In genomic region chr4:188971125-188971524, GRCh38 we compare ENCODE assay signal across 11 cellular contexts.
DNase-seq lines count a peak whose midpoint lies in the region; ATAC-seq and TF ChIP-seq lines count a peak whose summit lies in the region.
"Had no signal": no experiment of that assay in that cellular context is flagged by ENCODE, and none has a peak within 500 bp of the region (broad histone marks: within the 10 kb centered on the region; RNA-seq: fewer than 3 reads in every experiment).

No MANE protein-coding gene starts in this region.

- peaks cover 2% of the 10 kb centered on the region; the same call in 1 of the 2 replicates for H3K4me1 ChIP-seq in Panc1 (ENCODE audit: control insufficient read depth, insufficient read depth, low read length)
- H3K4me1 ChIP-seq: Caco-2 had no signal

- DNase-seq in H4 (ENCODE audit: low spot score) (peak; percentile 16), Panc1 (ENCODE audit: low read depth, low spot score) (no peak), foreskin fibroblast (peak in 1 of 2 donors; percentile 44), GM10248 (ENCODE audit: extremely low spot score) (no peak), omental fat pad (ENCODE audit: low spot score) (no peak), CD1c-positive myeloid dendritic cell (ENCODE audit: extremely low spot score) (no peak)
- DNase-seq: activated CD8-positive, alpha-beta memory T cell treated with anti-CD3 and anti-CD28 coated beads, Interleukin-2, amount 50 U/mL, for 48 hours; Caco-2 had no signal

- POLR2A ChIA-PET in Panc1 (lab: Charles Lee): no interaction called here
- POLR2A ChIA-PET in GM10248 (lab: Yijun Ruan, JAX): no interaction called here

- CTCF ChIA-PET in Panc1 (lab: Charles Lee): no interaction called here
- CTCF ChIA-PET in GM10248 (lab: Yijun Ruan, JAX): interaction anchor here (1.0 kb wide), 1 partner anchor 15 kb away, joined by 4 read pairs; no protein-coding TSS in a partner anchor

- ATAC-seq in Panc1 (no peak), omental fat pad (ENCODE audit: low FRiP score) (no peak), HG03342 (IDR thresholded peaks at IDR 0.05; ENCODE audit: unreplicated experiment) (no peak)

- in situ Hi-C loops in Panc1 (cut with HindIII; ENCODE audit: low pct_unique_long_range_greater_than_20kb, low sequenced_read_pairs): no loop called here

- no peak overlapping the region for H3K27ac ChIP-seq in 22Rv1
- H3K27ac ChIP-seq in Panc1 (ENCODE audit: low read length): no peak overlapping the region
- H3K27ac ChIP-seq: epithelial cell of prostate had no signal

- intact Hi-C loops in Panc1 (cut with micrococcal nuclease; ENCODE audit: unreplicated experiment): no loop called here

- no peaks in the 10 kb centered on the region for H3K36me3 ChIP-seq in Panc1 (ENCODE audit: control insufficient read depth, insufficient read depth, low read length)

- no TSS peak for BruUV-seq in Panc1 (replicated peaks; lab: Mats Ljungman, UMichigan)

- no peaks in the 10 kb centered on the region for H3K27me3 ChIP-seq in Panc1 (ENCODE audit: control insufficient read depth, insufficient read depth, low read length)

- peak; percentile 65 for TF ChIP-seq CTCF in 22Rv1 (IDR thresholded peaks at IDR 0.05)
- TF ChIP-seq CTCF in Panc1 (IDR thresholded peaks at IDR 0.05): peak; percentile 8; the same call in 1 of the 2 replicates
- peak; percentile 33 for TF ChIP-seq CTCF in foreskin fibroblast (IDR thresholded peaks at IDR 0.05; ENCODE audit: low read depth, low read length)
- TF ChIP-seq CTCF in GM10248 (IDR thresholded peaks at IDR 0.05; ENCODE audit: control extremely low read depth, extremely low read depth, low read depth, missing control alignments): no peak
- TF ChIP-seq CTCF in omental fat pad (IDR thresholded peaks at IDR 0.05): no peak

- no peaks in the 10 kb centered on the region for H3K9me3 ChIP-seq in Panc1 (ENCODE audit: control insufficient read depth, insufficient read depth, low read depth, low read length)
- H3K9me3 ChIP-seq: Caco-2 had no signal

- H3K4me3 ChIP-seq in Panc1 (ENCODE audit: low read depth in 2 of 2, low read length in 2 of 2) (no peak overlapping the region), foreskin fibroblast (ENCODE audit: low read depth in 1 of 2, low read length in 2 of 2) (no peak overlapping the region)

Comparison
In these comparisons a context has a peak if more than half of its experiments do, and no peak if none do; other contexts are left out.
1. CTCF ChIP-seq: peak in 22Rv1 (single experiment), Panc1 (single experiment) and foreskin fibroblast (single experiment); none in GM10248 (single experiment) and omental fat pad (0 of 3).